29 cellular contexts compared by ENCODE assay signal in genomic region chr3:35088943-35089342, GRCh38.
A peak's percentile ranks its signal among the peaks of the same experiment; 100 is the strongest.
DNase-seq lines count a peak whose midpoint lies in the region; ATAC-seq and TF ChIP-seq lines count a peak whose summit lies in the region.
"Had no signal": no experiment of that assay in that cellular context is flagged by ENCODE, and none has a peak within 500 bp of the region (broad histone marks: within the 10 kb centered on the region; RNA-seq: fewer than 3 reads in every experiment).

No MANE protein-coding gene starts in this region.

- DNase-seq in DND-41 (peak; percentile 70), NCI-H128 (lab: John Stamatoyannopoulos, UW; ENCODE audit: unreplicated experiment) (peak; percentile 10), NCI-H345 (lab: John Stamatoyannopoulos, UW) (peak; percentile 28), epithelial cell of esophagus (ENCODE audit: low read depth) (peak; percentile 2), T-helper 1 cell (no peak)
- DNase-seq in stimulated activated CD4-positive, alpha-beta T cell treated with anti-CD3 and anti-CD28 coated beads, Interleukin-1b, Interleukin-23, amount 100 ng/mL, for 48 hours, result no peak
- DNase-seq: AML-193; CD4-positive, alpha-beta T cell; EL; GDM1; HFFc6; IMR-90; KG1; MG63; NCI-H1417 treated with DMSO at 0.1 percent for 48 hours; NCI-H1694 treated with DMSO at 0.1 percent for 48 hours; NCI-H2081; NCI-H226; NCI-H526; NCI-H82; NK-92 treated with Interleukin-12 subunit alpha and Interleukin-12 subunit beta, amount 100 ng/mL, for 24 hours; PC-9; SJCRH30; T-helper 2 cell had no signal

- H3K4me3 ChIP-seq in DND-41 (ENCODE audit: low read depth in 1 of 2, low read length in 2 of 2) (no peak overlapping the region), epithelial cell of esophagus (ENCODE audit: low read length) (no peak overlapping the region)
- H3K4me3 ChIP-seq: BLaER1 treated with 17β-estradiol and CSF1 and Interleukin-3, amounts not matched to agents 10 nM and 100 nM; HAP-1; MG63; PC-9; SJCRH30 had no signal

- 0 out of 2 replicates have a peak overlapping the region, but pooled peaks have one; percentile 10 for H3K9ac ChIP-seq in DND-41 (ENCODE audit: low read depth, low read length)
- H3K9ac ChIP-seq: BLaER1 treated with 17β-estradiol and CSF1 and Interleukin-3, amounts not matched to agents 10 nM and 100 nM had no signal

- peaks cover 16% of the 10 kb centered on the region for H3K9me3 ChIP-seq in DND-41 (ENCODE audit: insufficient read depth, low read length, severe bottlenecking)
- H3K9me3 ChIP-seq: HAP-1, MG63, SJCRH30 had no signal

- H3K4me2 ChIP-seq in DND-41 (ENCODE audit: insufficient read depth, low read length), result peak overlapping the region; percentile 17; the same call in 1 of the 2 replicates
- H3K4me2 ChIP-seq: BLaER1 treated with 17β-estradiol and CSF1 and Interleukin-3, amounts not matched to agents 10 nM and 100 nM; PC-9 had no signal

- no peaks in the 10 kb centered on the region for H3K27me3 ChIP-seq in DND-41 (ENCODE audit: insufficient read depth, low read length, poor library complexity)
- H3K27me3 ChIP-seq: BLaER1 treated with 17β-estradiol and CSF1 and Interleukin-3, amounts not matched to agents 10 nM and 100 nM; MG63; SJCRH30 had no signal

- H2AFZ ChIP-seq in DND-41 (ENCODE audit: low read depth, low read length), result 0 out of 2 replicates have a peak overlapping the region, but pooled peaks have one; percentile 6
- H2AFZ ChIP-seq: PC-9 had no signal

- H3K27ac ChIP-seq in DND-41 (ENCODE audit: low read length), result peak overlapping the region; percentile 66
- H3K27ac ChIP-seq: BLaER1 treated with 17β-estradiol and CSF1 and Interleukin-3, amounts not matched to agents 10 nM and 100 nM; PC-9; SJCRH30 had no signal

- peaks cover 21% of the 10 kb centered on the region for H3K4me1 ChIP-seq in DND-41 (ENCODE audit: insufficient read depth, low read length)
- H3K4me1 ChIP-seq: BLaER1 treated with 17β-estradiol and CSF1 and Interleukin-3, amounts not matched to agents 10 nM and 100 nM; SJCRH30 had no signal

- no peak for TF ChIP-seq CTCF in DND-41 (IDR thresholded peaks at IDR 0.05; ENCODE audit: borderline replicate concordance, extremely low read depth, low read length, poor library complexity, severe bottlenecking)
- no peak for TF ChIP-seq CTCF in epithelial cell of esophagus (IDR thresholded peaks at IDR 0.05; ENCODE audit: insufficient read depth, low read depth, low read length, missing control alignments)

- no peaks in the 10 kb centered on the region for H3K79me2 ChIP-seq in DND-41 (ENCODE audit: insufficient read depth, low read length)

- no peaks in the 10 kb centered on the region for H4K20me1 ChIP-seq in DND-41 (ENCODE audit: insufficient read depth, low read length)
- H4K20me1 ChIP-seq: BLaER1 treated with 17β-estradiol and CSF1 and Interleukin-3, amounts not matched to agents 10 nM and 100 nM had no signal

- H3K36me3 ChIP-seq in DND-41 (ENCODE audit: insufficient read depth, low read length), result no peaks in the 10 kb centered on the region
- H3K36me3 ChIP-seq: BLaER1 treated with 17β-estradiol and CSF1 and Interleukin-3, amounts not matched to agents 10 nM and 100 nM; HAP-1; MG63; SJCRH30 had no signal

- ATAC-seq in DND-41 (ENCODE audit: insufficient read depth, low read depth) (peak; percentile 79; the same call in 2 of the 3 replicates), HG02981 (IDR thresholded peaks at IDR 0.05; ENCODE audit: unreplicated experiment) (no peak)
- ATAC-seq: Right ventricle myocardium inferior, SK-N-SH treated with all-trans-retinoic acid at 6 μM for 48 hours had no signal

Comparison
In these comparisons a context has a peak if more than half of its experiments do, and no peak if none do; other contexts are left out.
1. DNase-seq: peak in DND-41 (single experiment), NCI-H128 (single experiment), NCI-H345 (single experiment) and epithelial cell of esophagus (single experiment); none in T-helper 1 cell (0 of 5) and stimulated activated CD4-positive, alpha-beta T cell treated with anti-CD3 and anti-CD28 coated beads, Interleukin-1b, Interleukin-23, amount 100 ng/mL, for 48 hours (single experiment).